ENCODE assay signal across 8 cellular contexts in genomic region chr9:110256392-110257096, GRCh38. TPM values are rescaled to one million over a fixed set of nuclear protein-coding genes. Genes with fewer than 3 reads are reported as not detected.
DNase-seq lines count a peak whose midpoint lies in the region; ATAC-seq and TF ChIP-seq lines count a peak whose summit lies in the region.

Gene TXN (minus strand): TSS chr9:110256507. CDS start chr9:110256435, 72 bp downstream.

- POLR2A ChIA-PET in Panc1 (lab: Charles Lee), result interaction anchor here (0.5 to 0.7 kb wide), 2 partner anchors 19 to 752 kb away, joined by 5 to 13 read pairs; no protein-coding TSS in a partner anchor

- ATAC-seq in GM21619 (IDR thresholded peaks at IDR 0.05; ENCODE audit: unreplicated experiment) (peak; percentile 64), Panc1 (peak; percentile 92), esophagus mucosa (peak; percentile 93)
- peak; percentile 79 to 85 for ATAC-seq in activated T-cell treated with anti-CD3 and anti-CD28 coated beads, Interleukin-2, amount 50 U/mL, for 4 hours

- intact Hi-C loops in Panc1 (cut with micrococcal nuclease; ENCODE audit: unreplicated experiment), result no loop called here

- no peaks in the 10 kb centered on the region for H3K27me3 ChIP-seq in Panc1 (ENCODE audit: control insufficient read depth, insufficient read depth, low read length)

- BruUV-seq in Panc1 (replicated peaks; lab: Mats Ljungman, UMichigan), result no TSS peak

- no peak for TF ChIP-seq RAD21 in Ishikawa (IDR thresholded peaks at IDR 0.05; ENCODE audit: low read depth)

- no peaks in the 10 kb centered on the region for H3K27me3 Mint-ChIP-seq in activated T-cell treated with anti-CD3 and anti-CD28 coated beads, Interleukin-2, amount 50 U/mL, for 4 hours (ENCODE audit: low read depth)

- DNase-seq in DMS53 (lab: John Stamatoyannopoulos, UW) (peak; percentile 91), Panc1 (ENCODE audit: low read depth, low spot score) (peak; percentile 17), myocyte (ENCODE audit: low read depth) (peak; percentile 93)
- peak; percentile 80 for DNase-seq in activated T-cell treated with anti-CD3 and anti-CD28 coated beads, Interleukin-2, amount 50 U/mL, for 4 hours
- DNase-seq in stimulated activated CD8-positive, alpha-beta memory T cell treated with anti-CD3 and anti-CD28 coated beads, Interleukin-7, amount 100 ng/mL, for 48 hours (ENCODE audit: extremely low read depth in 1 of 2, low read depth in 1 of 2), result peak; percentile 79 to 88

- H3K4me1 Mint-ChIP-seq in activated T-cell treated with anti-CD3 and anti-CD28 coated beads, Interleukin-2, amount 50 U/mL, for 4 hours (ENCODE audit: low read depth), result peaks cover 47% of the 10 kb centered on the region

- no peaks in the 10 kb centered on the region; the same call in none of the 2 replicates for H3K36me3 ChIP-seq in Panc1 (ENCODE audit: control insufficient read depth, insufficient read depth, low read length)

- peaks cover 6% of the 10 kb centered on the region for H3K36me3 Mint-ChIP-seq in activated T-cell treated with anti-CD3 and anti-CD28 coated beads, Interleukin-2, amount 50 U/mL, for 4 hours (ENCODE audit: insufficient read depth)

- peak within 1 kb of the TSS; percentile 75 for H3K27ac ChIP-seq in Panc1 (ENCODE audit: low read length)

- CTCF ChIA-PET in Panc1 (lab: Charles Lee), result no interaction called here

- peak within 1 kb of the TSS; percentile 76 to 81 for H3K4me3 ChIP-seq in Panc1 (ENCODE audit: low read depth in 2 of 2, low read length in 2 of 2)

- no peaks in the 10 kb centered on the region for H3K9me3 ChIP-seq in Panc1 (ENCODE audit: control insufficient read depth, insufficient read depth, low read depth, low read length)

- no peak for TF ChIP-seq CTCF in Panc1 (IDR thresholded peaks at IDR 0.05)

- TF ChIP-seq EP300 in Ishikawa (IDR thresholded peaks at IDR 0.05; ENCODE audit: borderline replicate concordance), result 0 out of 2 replicates have a peak, but pooled peaks have one; percentile 10

- H3K4me1 ChIP-seq in Panc1 (ENCODE audit: control insufficient read depth, insufficient read depth, low read length), result peaks cover 15% of the 10 kb centered on the region

- in situ Hi-C loops in Panc1 (cut with HindIII; ENCODE audit: low pct_unique_long_range_greater_than_20kb, low sequenced_read_pairs), result no loop called here

- H3K4me3 Mint-ChIP-seq in activated T-cell treated with anti-CD3 and anti-CD28 coated beads, Interleukin-2, amount 50 U/mL, for 4 hours, result peak within 1 kb of the TSS; percentile 93

- no peaks in the 10 kb centered on the region for H3K9me3 Mint-ChIP-seq in activated T-cell treated with anti-CD3 and anti-CD28 coated beads, Interleukin-2, amount 50 U/mL, for 4 hours

TF ChIP-seq in Ishikawa, 13 proteins besides CTCF, POLR2A, EP300 and RAD21:
- TF ChIP-seq CREB1 (IDR thresholded peaks at IDR 0.05; ENCODE audit: low read depth), result no peak
- no peak for TF ChIP-seq TEAD4 (IDR thresholded peaks at IDR 0.05)
- no peak for TF ChIP-seq REST (IDR thresholded peaks at IDR 0.05; ENCODE audit: low read depth)
- TF ChIP-seq TAF1 (IDR thresholded peaks at IDR 0.05; ENCODE audit: low read depth), result peak; percentile 85; the same call in 1 of the 2 replicates
- no peak for TF ChIP-seq FOXM1 (IDR thresholded peaks at IDR 0.05; ENCODE audit: borderline replicate concordance, low read depth)
- peak; percentile 77 for TF ChIP-seq USF1 (IDR thresholded peaks at IDR 0.05)
- no peak for TF ChIP-seq CEBPB (IDR thresholded peaks at IDR 0.05)
- peak; percentile 89 for TF ChIP-seq MAX (IDR thresholded peaks at IDR 0.05)
- no peak for TF ChIP-seq NFIC (IDR thresholded peaks at IDR 0.05)
- no peak; the same call in 1 of the 2 replicates for TF ChIP-seq ZBTB7A (IDR thresholded peaks at IDR 0.05; ENCODE audit: low read depth)
- peak; percentile 90 for TF ChIP-seq EGR1 (IDR thresholded peaks at IDR 0.05)
- peak; percentile 48; the same call in 1 of the 2 replicates for TF ChIP-seq YY1 (IDR thresholded peaks at IDR 0.05; ENCODE audit: low read depth)
- no peak for TF ChIP-seq TCF12 (IDR thresholded peaks at IDR 0.05; ENCODE audit: low read depth)

RNA-seq across cellular contexts. Expression of gene TXN, which starts in this region (rescaled TPM):
- total RNA-seq in Panc1 (2021; ENCODE audit: unreplicated experiment) (197 TPM), esophagus mucosa (647 TPM), myocyte (110 and 113 TPM in 2 replicates)
- 129 TPM for polyA plus RNA-seq in Panc1 (2012; ENCODE audit: insufficient read length)
- 100 to 1,000 TPM; 525 to 605 (median 551) TPM for total RNA-seq in activated T-cell treated with anti-CD3 and anti-CD28 coated beads, Interleukin-2, amount 50 U/mL, for 4 hours
- 235 TPM for polyA plus RNA-seq in myocyte (2012)

Comparison
In these comparisons a context has a peak if more than half of its experiments do, and no peak if none do; other contexts are left out.
1. Peak in every context shown above with its lines: DNase-seq, ATAC-seq, H3K4me3 ChIP-seq and H3K27ac ChIP-seq.
2. DNase-seq: peak in every context shown above with its lines; median percentile 93 in myocyte; 91 in DMS53; 84 in stimulated activated CD8-positive, alpha-beta memory T cell treated with anti-CD3 and anti-CD28 coated beads, Interleukin-7, amount 100 ng/mL, for 48 hours; 80 in activated T-cell treated with anti-CD3 and anti-CD28 coated beads, Interleukin-2, amount 50 U/mL, for 4 hours; 17 in Panc1.